ENCODE assay signal across 27 cellular contexts in the genomic region with DNA sequence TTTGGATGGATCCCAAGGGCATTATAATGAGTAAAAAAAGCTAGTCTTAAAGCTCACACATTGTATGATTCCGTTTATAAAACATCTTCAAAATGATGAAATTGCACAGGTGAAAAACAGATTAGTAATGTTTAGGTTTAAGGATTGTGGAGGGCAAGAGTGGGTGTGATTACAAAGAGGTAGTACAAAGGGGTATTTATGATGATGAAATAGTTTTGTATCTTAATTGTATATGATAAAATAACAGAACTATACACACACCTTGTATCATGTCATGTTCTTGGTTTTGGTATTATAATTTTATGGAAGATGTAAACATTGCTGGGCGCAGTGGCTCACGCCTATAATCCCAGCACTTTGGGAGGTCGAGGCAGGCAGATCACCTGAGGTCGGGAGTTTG. TPM values are rescaled to one million over a fixed set of nuclear protein-coding genes. Genes with fewer than 3 reads are reported as not detected.
"Had no signal": no experiment of that assay in that cellular context is flagged by ENCODE, and none has a peak within 500 bp of the region (broad histone marks: within the 10 kb centered on the region; RNA-seq: fewer than 3 reads in every experiment).

No MANE protein-coding gene starts in this region.

- H3K36me3 ChIP-seq: colonic mucosa, esophagus squamous epithelium, gastrocnemius medialis, heart right ventricle, left lung, lower lobe of right lung had no signal

- FAIRE-seq: endometrium, islet of Langerhans, keratinocyte had no signal

- H3K4me1 ChIP-seq: colonic mucosa, esophagus squamous epithelium, gastrocnemius medialis, heart right ventricle, left lung, lower lobe of right lung had no signal

- ATAC-seq: effector memory CD8-positive, alpha-beta T cell; esophagus mucosa; gastrocnemius medialis; heart right ventricle; left cardiac atrium; left lung; left ventricle myocardium superior; lower lobe of right lung; mucosa of descending colon had no signal

- H3K27ac ChIP-seq: colonic mucosa, dorsolateral prefrontal cortex, epithelial cell of prostate, esophagus squamous epithelium, gastrocnemius medialis, heart right ventricle, left lung, lower lobe of right lung had no signal

- H3K27me3 ChIP-seq: colonic mucosa, dorsolateral prefrontal cortex, esophagus squamous epithelium, gastrocnemius medialis, left lung had no signal

- H3K4me3 ChIP-seq: colonic mucosa, dorsolateral prefrontal cortex, esophagus squamous epithelium, gastrocnemius medialis, heart right ventricle, left lung, lower lobe of right lung, mucosa of descending colon had no signal

- H3K9me3 ChIP-seq: colonic mucosa, esophagus squamous epithelium, gastrocnemius medialis, heart right ventricle, left lung, lower lobe of right lung, mucosa of descending colon had no signal

- DNase-seq: colonic mucosa; cortex of kidney; dorsolateral prefrontal cortex; effector CD8-positive, alpha-beta T cell; effector memory CD8-positive, alpha-beta T cell; endodermal cell; erythroblast; esophagus squamous epithelium; foreskin fibroblast; foreskin melanocyte; gastrocnemius medialis; glutamatergic neuron; head of caudate nucleus; heart right ventricle; hippocampal formation; left cardiac atrium; left ventricle myocardium superior; lower lobe of right lung; mesenchymal stem cell; mucosa of descending colon; naive B cell had no signal

RNA-seq across cellular contexts. Expression of gene ZP3, which starts 12.5 kb away (rescaled TPM):
- total RNA-seq: left ventricle myocardium superior, lower lobe of right lung had no signal
